Comparison of ENCODE assay signal across 2 cellular contexts in genomic region chr18:67514465-67514864, GRCh38.
TF ChIP-seq lines count a peak whose summit lies in the region.

No MANE protein-coding gene starts in this region.

TF ChIP-seq in IMR-90, 13 proteins besides CTCF, POLR2A, EP300 and RAD21 (continued from another document):
- no peak for TF ChIP-seq MAZ (IDR thresholded peaks at IDR 0.05; ENCODE audit: borderline replicate concordance, low read depth, low read length)
- no peak for TF ChIP-seq BHLHE40 (IDR thresholded peaks at IDR 0.05; ENCODE audit: low read depth, low read length)
- TF ChIP-seq FOS (IDR thresholded peaks at IDR 0.05; ENCODE audit: low read depth, low read length), result no peak

TF ChIP-seq in HEK293T, 16 proteins besides CTCF, POLR2A, EP300 and RAD21 (continued from another document):
- TF ChIP-seq ELF4 (IDR thresholded peaks at IDR 0.05) (no peak), FOXM1 (IDR thresholded peaks at IDR 0.05; ENCODE audit: borderline replicate concordance) (no peak), NFRKB (IDR thresholded peaks at IDR 0.05) (no peak)
